Comparison of ENCODE assay signal across 1 cellular context in the genomic region with DNA sequence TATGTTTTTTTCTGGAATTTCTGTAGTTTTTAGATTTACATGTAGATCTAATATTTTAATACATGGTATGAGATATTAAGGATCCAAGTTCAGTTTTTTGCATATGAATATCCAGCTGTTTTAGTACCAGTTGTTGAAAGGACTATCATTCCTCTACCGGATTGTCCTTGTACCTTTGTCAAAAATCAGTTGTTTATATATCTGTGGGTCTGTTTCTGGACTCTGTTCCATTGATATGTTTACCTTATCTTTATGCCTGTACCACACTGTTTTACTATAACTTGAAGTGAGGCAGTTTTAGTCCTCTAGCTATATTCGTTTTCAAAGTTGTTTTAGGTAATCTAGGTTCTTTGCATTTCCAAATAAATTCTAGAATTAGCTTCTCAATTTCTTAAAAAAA.
TF ChIP-seq lines count a peak whose summit lies in the region.

No MANE protein-coding gene starts in this region.

TF ChIP-seq in HepG2, 621 proteins besides CTCF, POLR2A, EP300 and RAD21 (continued from another document and continues in another):
- TF ChIP-seq, protein P1, sequence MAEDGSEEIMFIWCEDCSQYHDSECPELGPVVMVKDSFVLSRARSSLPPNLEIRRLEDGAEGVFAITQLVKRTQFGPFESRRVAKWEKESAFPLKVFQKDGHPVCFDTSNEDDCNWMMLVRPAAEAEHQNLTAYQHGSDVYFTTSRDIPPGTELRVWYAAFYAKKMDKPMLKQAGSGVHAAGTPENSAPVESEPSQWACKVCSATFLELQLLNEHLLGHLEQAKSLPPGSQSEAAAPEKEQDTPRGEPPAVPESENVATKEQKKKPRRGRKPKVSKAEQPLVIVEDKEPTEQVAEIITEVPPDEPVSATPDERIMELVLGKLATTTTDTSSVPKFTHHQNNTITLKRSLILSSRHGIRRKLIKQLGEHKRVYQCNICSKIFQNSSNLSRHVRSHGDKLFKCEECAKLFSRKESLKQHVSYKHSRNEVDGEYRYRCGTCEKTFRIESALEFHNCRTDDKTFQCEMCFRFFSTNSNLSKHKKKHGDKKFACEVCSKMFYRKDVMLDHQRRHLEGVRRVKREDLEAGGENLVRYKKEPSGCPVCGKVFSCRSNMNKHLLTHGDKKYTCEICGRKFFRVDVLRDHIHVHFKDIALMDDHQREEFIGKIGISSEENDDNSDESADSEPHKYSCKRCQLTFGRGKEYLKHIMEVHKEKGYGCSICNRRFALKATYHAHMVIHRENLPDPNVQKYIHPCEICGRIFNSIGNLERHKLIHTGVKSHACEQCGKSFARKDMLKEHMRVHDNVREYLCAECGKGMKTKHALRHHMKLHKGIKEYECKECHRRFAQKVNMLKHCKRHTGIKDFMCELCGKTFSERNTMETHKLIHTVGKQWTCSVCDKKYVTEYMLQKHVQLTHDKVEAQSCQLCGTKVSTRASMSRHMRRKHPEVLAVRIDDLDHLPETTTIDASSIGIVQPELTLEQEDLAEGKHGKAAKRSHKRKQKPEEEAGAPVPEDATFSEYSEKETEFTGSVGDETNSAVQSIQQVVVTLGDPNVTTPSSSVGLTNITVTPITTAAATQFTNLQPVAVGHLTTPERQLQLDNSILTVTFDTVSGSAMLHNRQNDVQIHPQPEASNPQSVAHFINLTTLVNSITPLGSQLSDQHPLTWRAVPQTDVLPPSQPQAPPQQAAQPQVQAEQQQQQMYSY (CRISPR knock-in tag; IDR thresholded peaks at IDR 0.05): no peak
- TF ChIP-seq THYN1 (CRISPR knock-in tag; IDR thresholded peaks at IDR 0.05; ENCODE audit: borderline replicate concordance, low read depth): no peak
- TF ChIP-seq ZNF251 (CRISPR knock-in tag; IDR thresholded peaks at IDR 0.05): no peak
- no peak for TF ChIP-seq U2AF2 (IDR thresholded peaks at IDR 0.05; ENCODE audit: low read depth, low read length)
- no peak for TF ChIP-seq TFDP2 (CRISPR knock-in tag; IDR thresholded peaks at IDR 0.05)
- no peak for TF ChIP-seq SP1 (IDR thresholded peaks at IDR 0.05)
- no peak for TF ChIP-seq SP1 (CRISPR knock-in tag; IDR thresholded peaks at IDR 0.05)
- TF ChIP-seq FOXA1 (IDR thresholded peaks at IDR 0.05): no peak
- peak; percentile 66 for TF ChIP-seq FOXA1 (CRISPR knock-in tag; IDR thresholded peaks at IDR 0.05)
- TF ChIP-seq RFX1 (IDR thresholded peaks at IDR 0.05): no peak
- TF ChIP-seq ZNF317 (CRISPR knock-in tag; IDR thresholded peaks at IDR 0.05): peak; percentile 76
- TF ChIP-seq NR2F1 (CRISPR knock-in tag; IDR thresholded peaks at IDR 0.05): no peak
- TF ChIP-seq ZNF563 (CRISPR knock-in tag; IDR thresholded peaks at IDR 0.05): no peak
- TF ChIP-seq NCOR1 (IDR thresholded peaks at IDR 0.05; ENCODE audit: borderline replicate concordance, low read length): no peak
- TF ChIP-seq ZXDC (CRISPR knock-in tag; IDR thresholded peaks at IDR 0.05): no peak
- TF ChIP-seq, protein P2, sequence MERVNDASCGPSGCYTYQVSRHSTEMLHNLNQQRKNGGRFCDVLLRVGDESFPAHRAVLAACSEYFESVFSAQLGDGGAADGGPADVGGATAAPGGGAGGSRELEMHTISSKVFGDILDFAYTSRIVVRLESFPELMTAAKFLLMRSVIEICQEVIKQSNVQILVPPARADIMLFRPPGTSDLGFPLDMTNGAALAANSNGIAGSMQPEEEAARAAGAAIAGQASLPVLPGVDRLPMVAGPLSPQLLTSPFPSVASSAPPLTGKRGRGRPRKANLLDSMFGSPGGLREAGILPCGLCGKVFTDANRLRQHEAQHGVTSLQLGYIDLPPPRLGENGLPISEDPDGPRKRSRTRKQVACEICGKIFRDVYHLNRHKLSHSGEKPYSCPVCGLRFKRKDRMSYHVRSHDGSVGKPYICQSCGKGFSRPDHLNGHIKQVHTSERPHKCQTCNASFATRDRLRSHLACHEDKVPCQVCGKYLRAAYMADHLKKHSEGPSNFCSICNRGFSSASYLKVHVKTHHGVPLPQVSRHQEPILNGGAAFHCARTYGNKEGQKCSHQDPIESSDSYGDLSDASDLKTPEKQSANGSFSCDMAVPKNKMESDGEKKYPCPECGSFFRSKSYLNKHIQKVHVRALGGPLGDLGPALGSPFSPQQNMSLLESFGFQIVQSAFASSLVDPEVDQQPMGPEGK (CRISPR knock-in tag; IDR thresholded peaks at IDR 0.05): 0 out of 2 replicates have a peak, but pooled peaks have one; percentile 16
- TF ChIP-seq HOMEZ (CRISPR knock-in tag; IDR thresholded peaks at IDR 0.05; ENCODE audit: low read depth): peak; percentile 86
- TF ChIP-seq SYNCRIP (IDR thresholded peaks at IDR 0.05; ENCODE audit: insufficient read depth, low read depth, low read length): no peak
- TF ChIP-seq, protein P3, sequence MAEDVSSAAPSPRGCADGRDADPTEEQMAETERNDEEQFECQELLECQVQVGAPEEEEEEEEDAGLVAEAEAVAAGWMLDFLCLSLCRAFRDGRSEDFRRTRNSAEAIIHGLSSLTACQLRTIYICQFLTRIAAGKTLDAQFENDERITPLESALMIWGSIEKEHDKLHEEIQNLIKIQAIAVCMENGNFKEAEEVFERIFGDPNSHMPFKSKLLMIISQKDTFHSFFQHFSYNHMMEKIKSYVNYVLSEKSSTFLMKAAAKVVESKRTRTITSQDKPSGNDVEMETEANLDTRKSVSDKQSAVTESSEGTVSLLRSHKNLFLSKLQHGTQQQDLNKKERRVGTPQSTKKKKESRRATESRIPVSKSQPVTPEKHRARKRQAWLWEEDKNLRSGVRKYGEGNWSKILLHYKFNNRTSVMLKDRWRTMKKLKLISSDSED (CRISPR knock-in tag; IDR thresholded peaks at IDR 0.05): no peak
- peak; percentile 56; the same call in 1 of the 2 replicates for TF ChIP-seq ATF2 (CRISPR knock-in tag; IDR thresholded peaks at IDR 0.05)
- TF ChIP-seq ZNF468 (CRISPR knock-in tag; IDR thresholded peaks at IDR 0.05): no peak
- peak; percentile 86 for TF ChIP-seq SAP130 (CRISPR knock-in tag; IDR thresholded peaks at IDR 0.05; ENCODE audit: low read depth)
- no peak for TF ChIP-seq ZNF543 (CRISPR knock-in tag; IDR thresholded peaks at IDR 0.05)
- TF ChIP-seq POLR2AphosphoS2 (IDR thresholded peaks at IDR 0.05; ENCODE audit: low read depth, low read length): no peak
- TF ChIP-seq NR2F2 (IDR thresholded peaks at IDR 0.05; ENCODE audit: borderline replicate concordance, low read depth): no peak
- no peak for TF ChIP-seq MTA1 (CRISPR knock-in tag; IDR thresholded peaks at IDR 0.05; ENCODE audit: borderline replicate concordance)
- no peak for TF ChIP-seq KDM3A (CRISPR knock-in tag; IDR thresholded peaks at IDR 0.05; ENCODE audit: low read depth)
- no peak for TF ChIP-seq ISX (CRISPR knock-in tag; conservative IDR thresholded peaks at IDR 0.05)
- TF ChIP-seq HDAC1 (CRISPR knock-in tag; IDR thresholded peaks at IDR 0.05): no peak; the same call in 1 of the 2 replicates
- no peak for TF ChIP-seq ZNF572 (CRISPR knock-in tag; IDR thresholded peaks at IDR 0.05)
- no peak for TF ChIP-seq SMAD1 (CRISPR knock-in tag; IDR thresholded peaks at IDR 0.05; ENCODE audit: borderline replicate concordance, low read depth)
- TF ChIP-seq ZBTB3 (CRISPR knock-in tag; IDR thresholded peaks at IDR 0.05; ENCODE audit: borderline replicate concordance, low read depth): 0 out of 2 replicates have a peak, but pooled peaks have one; percentile 16
- peak; percentile 35; the same call in 1 of the 2 replicates for TF ChIP-seq ZBED4 (CRISPR knock-in tag; IDR thresholded peaks at IDR 0.05; ENCODE audit: borderline replicate concordance)
- TF ChIP-seq, protein P4, sequence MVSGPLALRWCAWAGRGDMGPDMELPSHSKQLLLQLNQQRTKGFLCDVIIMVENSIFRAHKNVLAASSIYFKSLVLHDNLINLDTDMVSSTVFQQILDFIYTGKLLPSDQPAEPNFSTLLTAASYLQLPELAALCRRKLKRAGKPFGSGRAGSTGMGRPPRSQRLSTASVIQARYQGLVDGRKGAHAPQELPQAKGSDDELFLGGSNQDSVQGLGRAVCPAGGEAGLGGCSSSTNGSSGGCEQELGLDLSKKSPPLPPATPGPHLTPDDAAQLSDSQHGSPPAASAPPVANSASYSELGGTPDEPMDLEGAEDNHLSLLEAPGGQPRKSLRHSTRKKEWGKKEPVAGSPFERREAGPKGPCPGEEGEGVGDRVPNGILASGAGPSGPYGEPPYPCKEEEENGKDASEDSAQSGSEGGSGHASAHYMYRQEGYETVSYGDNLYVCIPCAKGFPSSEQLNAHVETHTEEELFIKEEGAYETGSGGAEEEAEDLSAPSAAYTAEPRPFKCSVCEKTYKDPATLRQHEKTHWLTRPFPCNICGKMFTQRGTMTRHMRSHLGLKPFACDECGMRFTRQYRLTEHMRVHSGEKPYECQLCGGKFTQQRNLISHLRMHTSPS (CRISPR knock-in tag; IDR thresholded peaks at IDR 0.05; ENCODE audit: low read depth): no peak
- 0 out of 2 replicates have a peak, but pooled peaks have one; percentile 63 for TF ChIP-seq PPARG (CRISPR knock-in tag; conservative IDR thresholded peaks at IDR 0.05)
- TF ChIP-seq ATF3 (CRISPR knock-in tag; IDR thresholded peaks at IDR 0.05): no peak
- TF ChIP-seq SATB2 (CRISPR knock-in tag; IDR thresholded peaks at IDR 0.05): no peak
- TF ChIP-seq SP4 (CRISPR knock-in tag; IDR thresholded peaks at IDR 0.05): no peak
- no peak for TF ChIP-seq MBD4 (IDR thresholded peaks at IDR 0.05; ENCODE audit: borderline replicate concordance, low read length)
- TF ChIP-seq ZNF460 (CRISPR knock-in tag; IDR thresholded peaks at IDR 0.05; ENCODE audit: borderline replicate concordance): no peak
- TF ChIP-seq ATAD3A (CRISPR knock-in tag; IDR thresholded peaks at IDR 0.05): no peak
